13 cellular contexts compared by ENCODE assay signal in the genomic region with DNA sequence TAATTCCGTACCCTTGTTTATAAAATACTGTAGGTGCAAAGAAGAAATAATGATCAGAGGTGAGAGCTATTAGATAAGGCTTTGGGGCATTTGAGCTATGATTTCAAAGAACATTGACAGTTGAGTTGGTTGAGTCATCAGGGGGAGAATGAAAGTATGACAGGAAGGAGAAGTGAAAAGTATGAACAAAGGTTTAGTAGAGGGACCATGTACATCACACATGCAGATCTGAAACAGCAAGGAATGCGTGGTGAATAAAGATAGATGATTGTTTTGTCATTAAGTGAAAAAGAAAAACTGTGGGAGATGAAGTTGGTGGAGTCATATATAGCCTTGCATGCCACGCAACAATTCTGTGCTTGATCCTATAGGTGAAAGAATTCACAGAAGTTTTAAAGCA.
DNase-seq lines count a peak whose midpoint lies in the region; ATAC-seq, FAIRE-seq and TF ChIP-seq lines count a peak whose summit lies in the region.
"Had no signal": no experiment of that assay in that cellular context is flagged by ENCODE, and none has a peak within 500 bp of the region (broad histone marks: within the 10 kb centered on the region; RNA-seq: fewer than 3 reads in every experiment).

No MANE protein-coding gene starts in this region.

- TF ChIP-seq CTCF in GM12864 (IDR thresholded peaks at IDR 0.05; ENCODE audit: low read depth, low read length, missing control alignments), result no peak
- no peak for TF ChIP-seq CTCF in kidney (IDR thresholded peaks at IDR 0.05; ENCODE audit: borderline replicate concordance, extremely low read depth, insufficient read depth)

- ATAC-seq in GM18907 (IDR thresholded peaks at IDR 0.05; ENCODE audit: unreplicated experiment), result peak; percentile 95
- ATAC-seq in HG02610 (IDR thresholded peaks at IDR 0.05; ENCODE audit: unreplicated experiment), result peak; percentile 98
- ATAC-seq in HG03460 (IDR thresholded peaks at IDR 0.05; ENCODE audit: unreplicated experiment), result peak; percentile 96

- H3K9ac ChIP-seq in kidney (ENCODE audit: low read length in 2 of 2), result no peak overlapping the region

- no peaks in the 10 kb centered on the region for H3K4me1 ChIP-seq in kidney (ENCODE audit: control insufficient read depth in 1 of 2, insufficient read depth in 1 of 2, low read depth in 1 of 2, low read length in 2 of 2)
- H3K4me1 ChIP-seq in effector memory CD4-positive, alpha-beta T cell (ENCODE audit: control insufficient read depth, insufficient read depth, low read length, poor library complexity, severe bottlenecking), result no peaks in the 10 kb centered on the region
- H3K4me1 ChIP-seq: upper lobe of left lung had no signal

- H3K4me3 ChIP-seq in GM12864 (ENCODE audit: low read depth, low read length) (no peak overlapping the region), kidney (ENCODE audit: low read length in 2 of 2) (no peak overlapping the region)
- H3K4me3 ChIP-seq in effector memory CD4-positive, alpha-beta T cell (ENCODE audit: insufficient read depth, low read depth, low read length, poor library complexity, severe bottlenecking), result no peak overlapping the region
- H3K4me3 ChIP-seq: upper lobe of left lung had no signal

- no peak overlapping the region for H3K4me3 Mint-ChIP-seq in activated CD4-positive, alpha-beta T cell treated with anti-CD3 and anti-CD28 coated beads, Interleukin-2, amount 10 ng/mL, durations not matched to agents 7 days and 5 days
- H3K4me3 Mint-ChIP-seq: CD8-positive, alpha-beta memory T cell had no signal

- no peaks in the 10 kb centered on the region for H3K9me3 ChIP-seq in kidney (ENCODE audit: control insufficient read depth in 1 of 2, low read length in 2 of 2)
- no peaks in the 10 kb centered on the region for H3K9me3 ChIP-seq in effector memory CD4-positive, alpha-beta T cell (ENCODE audit: control insufficient read depth, low read length)
- H3K9me3 ChIP-seq: upper lobe of left lung had no signal

- H3K4me1 Mint-ChIP-seq in activated CD4-positive, alpha-beta T cell treated with anti-CD3 and anti-CD28 coated beads, Interleukin-2, amount 10 ng/mL, durations not matched to agents 7 days and 5 days, result peaks cover 4% of the 10 kb centered on the region

- no peaks in the 10 kb centered on the region for H3K27me3 Mint-ChIP-seq in activated CD4-positive, alpha-beta T cell treated with anti-CD3 and anti-CD28 coated beads, Interleukin-2, amount 10 ng/mL, durations not matched to agents 7 days and 5 days
- H3K27me3 Mint-ChIP-seq: CD8-positive, alpha-beta memory T cell had no signal

- no peak overlapping the region for H3K27ac ChIP-seq in kidney (ENCODE audit: low read depth in 2 of 2, low read length in 2 of 2)
- H3K27ac ChIP-seq in effector memory CD4-positive, alpha-beta T cell (ENCODE audit: insufficient read depth, low read length, poor library complexity, severe bottlenecking), result no peak overlapping the region
- H3K27ac ChIP-seq: upper lobe of left lung had no signal

- POLR2A ChIA-PET in activated CD4-positive, alpha-beta T cell treated with anti-CD3 and anti-CD28 coated beads, Interleukin-2, amount 10 ng/mL, durations not matched to agents 7 days and 5 days (lab: Charles Lee), result no interaction called here

- no peaks in the 10 kb centered on the region for H3K27me3 ChIP-seq in effector memory CD4-positive, alpha-beta T cell (replicated peaks; ENCODE audit: control insufficient read depth, insufficient read depth, low read length, poor library complexity, severe bottlenecking)
- H3K27me3 ChIP-seq: upper lobe of left lung had no signal

- H3K27ac Mint-ChIP-seq in activated CD4-positive, alpha-beta T cell treated with anti-CD3 and anti-CD28 coated beads, Interleukin-2, amount 10 ng/mL, durations not matched to agents 7 days and 5 days, result no peak overlapping the region
- H3K27ac Mint-ChIP-seq: CD8-positive, alpha-beta memory T cell had no signal

- CTCF ChIA-PET in activated CD4-positive, alpha-beta T cell treated with anti-CD3 and anti-CD28 coated beads, Interleukin-2, amount 10 ng/mL, durations not matched to agents 7 days and 5 days (lab: Charles Lee), result interaction anchor here (0.7 kb wide), 1 partner anchor 14 kb away, joined by 3 read pairs; no protein-coding TSS in a partner anchor

- peaks cover 0 to 4% of the 10 kb centered on the region in 2 donors for H3K36me3 ChIP-seq in kidney (ENCODE audit: control insufficient read depth in 1 of 2, insufficient read depth in 2 of 2, low read length in 2 of 2)
- H3K36me3 ChIP-seq in effector memory CD4-positive, alpha-beta T cell (ENCODE audit: control insufficient read depth, insufficient read depth, low read length), result peaks cover 54% of the 10 kb centered on the region

- peaks cover 6% of the 10 kb centered on the region for H3K36me3 Mint-ChIP-seq in activated CD4-positive, alpha-beta T cell treated with anti-CD3 and anti-CD28 coated beads, Interleukin-2, amount 10 ng/mL, durations not matched to agents 7 days and 5 days (ENCODE audit: low read depth)

- FAIRE-seq in kidney (lab: Jason Lieb, UNC), result no peak
- FAIRE-seq: H54 had no signal

- intact Hi-C loops in kidney (cut with DNase I), result no loop called here

- DNase-seq in GM12864 (ENCODE audit: low read depth) (peak; percentile 30), kidney (no peak), amygdala (lab: John Stamatoyannopoulos, UW) (no peak)
- DNase-seq in effector memory CD4-positive, alpha-beta T cell, result no peak
- no peak for DNase-seq in activated CD4-positive, alpha-beta T cell treated with anti-CD3 and anti-CD28 coated beads, Interleukin-2, amount 10 ng/mL, durations not matched to agents 7 days and 5 days
- DNase-seq: CD8-positive, alpha-beta memory T cell; NCI-H1105 treated with DMSO at 0.1 percent for 48 hours; SHP77 treated with DMSO at 0.1 percent for 48 hours; upper lobe of left lung had no signal

- H3K9me3 Mint-ChIP-seq in activated CD4-positive, alpha-beta T cell treated with anti-CD3 and anti-CD28 coated beads, Interleukin-2, amount 10 ng/mL, durations not matched to agents 7 days and 5 days, result no peaks in the 10 kb centered on the region
- H3K9me3 Mint-ChIP-seq: CD8-positive, alpha-beta memory T cell had no signal
